9 cellular contexts compared by ENCODE assay signal in genomic region chr2:218002792-218003191, GRCh38. TPM values are rescaled to one million over a fixed set of nuclear protein-coding genes. Genes with fewer than 3 reads are reported as not detected.
DNase-seq lines count a peak whose midpoint lies in the region; ATAC-seq, FAIRE-seq and TF ChIP-seq lines count a peak whose summit lies in the region.
"Had no signal": no experiment of that assay in that cellular context is flagged by ENCODE, and none has a peak within 500 bp of the region (broad histone marks: within the 10 kb centered on the region; RNA-seq: fewer than 3 reads in every experiment).

Gene TNS1, minus strand, starts transcription at chr2:218002995. Its CDS starts 123 bp downstream, at chr2:218002872.

- peak within 1 kb of the TSS; percentile 85 for H3K4me3 Mint-ChIP-seq in chondrocyte (ENCODE audit: unreplicated experiment)
- H3K4me3 Mint-ChIP-seq: naive B cell had no signal

- H3K4me3 ChIP-seq in kidney (ENCODE audit: low read length in 2 of 2) (no peak within 1 kb of the TSS), skin epidermis (peak within 1 kb of the TSS; percentile 10 to 40 (median 31))
- H3K4me3 ChIP-seq in effector memory CD4-positive, alpha-beta T cell (ENCODE audit: insufficient read depth, low read depth, low read length, poor library complexity, severe bottlenecking), result no peak within 1 kb of the TSS

- no peaks in the 10 kb centered on the region for H3K27me3 Mint-ChIP-seq in chondrocyte (ENCODE audit: low read depth)

- intact Hi-C loops in kidney (cut with DNase I), result no loop called here

- no peak for FAIRE-seq in kidney (lab: Jason Lieb, UNC)

- no peak for ATAC-seq in HG03159 (IDR thresholded peaks at IDR 0.05; ENCODE audit: unreplicated experiment)

- peaks cover 85% of the 10 kb centered on the region for H3K4me1 Mint-ChIP-seq in chondrocyte (ENCODE audit: low read depth)
- H3K4me1 Mint-ChIP-seq: naive B cell had no signal

- TF ChIP-seq CTCF in chondrocyte (IDR thresholded peaks at IDR 0.05), result no peak
- TF ChIP-seq CTCF in kidney (IDR thresholded peaks at IDR 0.05; ENCODE audit: borderline replicate concordance, extremely low read depth, insufficient read depth), result no peak

- no peaks in the 10 kb centered on the region for H3K9me3 Mint-ChIP-seq in chondrocyte (ENCODE audit: low read depth)
- H3K9me3 Mint-ChIP-seq: naive B cell had no signal

- no peaks in the 10 kb centered on the region for H3K9me3 ChIP-seq in kidney (ENCODE audit: control insufficient read depth in 1 of 2, low read length in 2 of 2)
- no peaks in the 10 kb centered on the region for H3K9me3 ChIP-seq in effector memory CD4-positive, alpha-beta T cell (ENCODE audit: control insufficient read depth, low read length)

- no peaks in the 10 kb centered on the region for H3K36me3 Mint-ChIP-seq in chondrocyte (ENCODE audit: low read depth)
- H3K36me3 Mint-ChIP-seq: naive B cell had no signal

- H3K27ac Mint-ChIP-seq in chondrocyte (ENCODE audit: unreplicated experiment), result peak within 1 kb of the TSS; percentile 98

- no peaks in the 10 kb centered on the region for H3K4me1 ChIP-seq in kidney (ENCODE audit: control insufficient read depth in 1 of 2, insufficient read depth in 1 of 2, low read depth in 1 of 2, low read length in 2 of 2)
- H3K4me1 ChIP-seq in effector memory CD4-positive, alpha-beta T cell (ENCODE audit: control insufficient read depth, insufficient read depth, low read length, poor library complexity, severe bottlenecking), result no peaks in the 10 kb centered on the region

- no peak for DNase-seq in HT-29 (ENCODE audit: low spot score)
- DNase-seq in chondrocyte (ENCODE audit: low spot score), result no peak
- peak; percentile 78 for DNase-seq in kidney
- no peak for DNase-seq in NCI-H2081 treated with DMSO at 0.1 percent for 48 hours (lab: John Stamatoyannopoulos, UW)
- DNase-seq in effector memory CD4-positive, alpha-beta T cell, result no peak
- DNase-seq in stimulated activated CD4-positive, alpha-beta T cell treated with anti-CD3 and anti-CD28 coated beads, Interleukin-4, amount 100 ng/mL, for 4 hours, result no peak
- DNase-seq: naive B cell had no signal

- no peaks in the 10 kb centered on the region for H3K36me3 ChIP-seq in kidney (ENCODE audit: control insufficient read depth in 1 of 2, insufficient read depth in 2 of 2, low read length in 2 of 2)
- H3K36me3 ChIP-seq in effector memory CD4-positive, alpha-beta T cell (ENCODE audit: control insufficient read depth, insufficient read depth, low read length), result no peaks in the 10 kb centered on the region

- H3K27ac ChIP-seq in kidney (ENCODE audit: low read depth in 2 of 2, low read length in 2 of 2), result no peak within 1 kb of the TSS
- peak within 1 kb of the TSS in 20 of 21 experiments; percentile 60 to 90 (median 82) for H3K27ac ChIP-seq in skin epidermis
- no peak within 1 kb of the TSS for H3K27ac ChIP-seq in effector memory CD4-positive, alpha-beta T cell (ENCODE audit: insufficient read depth, low read length, poor library complexity, severe bottlenecking)

- H3K9ac ChIP-seq in kidney (ENCODE audit: low read length in 2 of 2), result no peak within 1 kb of the TSS

- no peaks in the 10 kb centered on the region for H3K27me3 ChIP-seq in effector memory CD4-positive, alpha-beta T cell (replicated peaks; ENCODE audit: control insufficient read depth, insufficient read depth, low read length, poor library complexity, severe bottlenecking)

RNA-seq across cellular contexts. Expression of gene TNS1, which starts in this region (rescaled TPM):
- 8.9 and 13.8 TPM in 2 replicates for total RNA-seq in HT-29 (2014; rRNA removed; shearing (Covaris generic))
- total RNA-seq in chondrocyte (227 to 272 TPM (median 249 TPM) in 3 replicates), kidney (471 TPM)
- 44.8 TPM for polyA plus RNA-seq in kidney (ENCODE audit: insufficient read depth, low read depth, low replicate concordance)

Comparison
In these comparisons a context has a peak if more than half of its experiments do, and no peak if none do; other contexts are left out.
1. RNA of gene TNS1 (total RNA-seq): 471 TPM in kidney (single experiment) and 227 to 272 TPM in chondrocyte; 8.9 to 13.8 TPM in HT-29; every median in the first group is over 10 times any median in the second.
2. H3K27ac ChIP-seq: peak in skin epidermis (20 of 21); none in kidney (0 of 2) and effector memory CD4-positive, alpha-beta T cell (single experiment).
3. H3K4me3 ChIP-seq: peak in skin epidermis (7 of 7); none in kidney (0 of 2) and effector memory CD4-positive, alpha-beta T cell (single experiment).